ENCODE assay signal across 12 cellular contexts in the genomic region with DNA sequence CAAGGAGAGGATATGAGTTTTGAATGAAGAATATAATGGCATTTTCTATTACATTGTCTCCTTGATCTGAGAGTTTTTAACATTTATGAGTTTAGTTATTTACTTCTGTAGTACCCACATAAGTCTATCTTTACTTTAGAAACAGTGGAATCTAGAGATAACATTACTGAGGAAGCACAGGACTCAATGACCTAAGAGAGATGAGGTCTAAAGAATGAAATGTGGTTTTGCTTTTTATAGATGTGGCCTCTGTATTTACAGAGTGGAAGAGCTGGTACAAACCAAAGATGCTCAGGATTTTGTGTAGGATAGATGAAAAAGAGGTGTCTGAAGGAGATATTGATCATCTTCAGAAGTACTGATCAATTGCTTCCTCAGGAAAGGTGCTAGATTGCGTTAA.
"Had no signal": no experiment of that assay in that cellular context is flagged by ENCODE, and none has a peak within 500 bp of the region (broad histone marks: within the 10 kb centered on the region; RNA-seq: fewer than 3 reads in every experiment).

No MANE protein-coding gene starts in this region.

- ATAC-seq: gastroesophageal sphincter had no signal

- H3K4me3 Mint-ChIP-seq: activated CD4-positive, alpha-beta memory T cell treated with anti-CD3 and anti-CD28 coated beads for 36 hours; activated naive CD8-positive, alpha-beta T cell treated with anti-CD3 and anti-CD28 coated beads, Interleukin-2, amount 10 ng/mL, durations not matched to agents 7 days and 5 days had no signal

- H3K36me3 ChIP-seq: ascending aorta, colonic mucosa, gastroesophageal sphincter, stomach, thoracic aorta had no signal

- H3K9me3 Mint-ChIP-seq: activated CD4-positive, alpha-beta memory T cell treated with anti-CD3 and anti-CD28 coated beads for 36 hours had no signal

- H3K9me3 ChIP-seq: ascending aorta, colonic mucosa, gastroesophageal sphincter, stomach, thoracic aorta had no signal

- H3K27me3 ChIP-seq: ascending aorta, colonic mucosa, gastroesophageal sphincter, stomach had no signal

- H3K27me3 Mint-ChIP-seq: activated CD4-positive, alpha-beta memory T cell treated with anti-CD3 and anti-CD28 coated beads for 36 hours; activated naive CD8-positive, alpha-beta T cell treated with anti-CD3 and anti-CD28 coated beads, Interleukin-2, amount 10 ng/mL, durations not matched to agents 7 days and 5 days had no signal

- H3K4me1 Mint-ChIP-seq: activated naive CD8-positive, alpha-beta T cell treated with anti-CD3 and anti-CD28 coated beads, Interleukin-2, amount 10 ng/mL, durations not matched to agents 7 days and 5 days had no signal

- H3K27ac ChIP-seq: ascending aorta, colonic mucosa, gastroesophageal sphincter, skin epidermis, stomach, thoracic aorta had no signal

- H3K36me3 Mint-ChIP-seq: activated CD4-positive, alpha-beta memory T cell treated with anti-CD3 and anti-CD28 coated beads for 36 hours; activated naive CD8-positive, alpha-beta T cell treated with anti-CD3 and anti-CD28 coated beads, Interleukin-2, amount 10 ng/mL, durations not matched to agents 7 days and 5 days had no signal

- H3K27ac Mint-ChIP-seq: activated CD4-positive, alpha-beta memory T cell treated with anti-CD3 and anti-CD28 coated beads for 36 hours; activated naive CD8-positive, alpha-beta T cell treated with anti-CD3 and anti-CD28 coated beads, Interleukin-2, amount 10 ng/mL, durations not matched to agents 7 days and 5 days had no signal

- H3K4me1 ChIP-seq: ascending aorta, colonic mucosa, gastroesophageal sphincter, stomach had no signal

- DNase-seq: activated CD4-positive, alpha-beta memory T cell treated with anti-CD3 and anti-CD28 coated beads for 36 hours; activated CD4-positive, alpha-beta T cell treated with anti-CD3 and anti-CD28 coated beads for 1 hour; activated naive CD8-positive, alpha-beta T cell treated with anti-CD3 and anti-CD28 coated beads, Interleukin-2, amount 10 ng/mL, durations not matched to agents 7 days and 5 days; activated T-cell treated with anti-CD3 and anti-CD28 coated beads, Interleukin-2, amount 50 U/mL, for 48 hours; colonic mucosa; effector CD4-positive, alpha-beta T cell; retina; stomach had no signal

- H3K4me3 ChIP-seq: ascending aorta, colonic mucosa, gastroesophageal sphincter, skin epidermis, stomach, thoracic aorta had no signal
